15 cellular contexts compared by ENCODE assay signal in genomic region chr20:48708116-48708515, GRCh38.
DNase-seq lines count a peak whose midpoint lies in the region; ATAC-seq and TF ChIP-seq lines count a peak whose summit lies in the region.
"Had no signal": no experiment of that assay in that cellular context is flagged by ENCODE, and none has a peak within 500 bp of the region (broad histone marks: within the 10 kb centered on the region; RNA-seq: fewer than 3 reads in every experiment).

No MANE protein-coding gene starts in this region.

- H3K9me3 Mint-ChIP-seq in activated T-cell treated with anti-CD3 and anti-CD28 coated beads, Interleukin-2, amount 50 U/mL, for 24 hours, result no peaks in the 10 kb centered on the region
- H3K9me3 Mint-ChIP-seq in activated T-helper 1 cell treated with anti-CD3 and anti-CD28 coated beads, Interleukin-12 subunit alpha, Interleukin-12 subunit beta, Interleukin-2, Interleukin-4 antibody, amounts not matched to agents 30 ng/mL and 10 ng/mL and 1 ng/mL, durations not matched to agents 14 hours and 24 hours and 36 hours, result no peaks in the 10 kb centered on the region
- H3K9me3 Mint-ChIP-seq in endothelial cell (ENCODE audit: unreplicated experiment), result no peaks in the 10 kb centered on the region
- no peaks in the 10 kb centered on the region for H3K9me3 Mint-ChIP-seq in stimulated activated naive B cell treated with anti-CD40 and anti-IgM and Interleukin-4, amounts not matched to agents 10 μg/mL and 1 μg/mL and 100 μg/mL, for 72 hours
- H3K9me3 Mint-ChIP-seq in activated naive CD4-positive, alpha-beta T cell treated with anti-CD3 and anti-CD28 coated beads, Interleukin-2, amount 10 ng/mL, durations not matched to agents 7 days and 5 days, result no peaks in the 10 kb centered on the region
- H3K9me3 Mint-ChIP-seq: neural crest cell had no signal

- H3K4me3 Mint-ChIP-seq in activated T-cell treated with anti-CD3 and anti-CD28 coated beads, Interleukin-2, amount 50 U/mL, for 24 hours, result no peak overlapping the region
- H3K4me3 Mint-ChIP-seq in activated T-helper 1 cell treated with anti-CD3 and anti-CD28 coated beads, Interleukin-12 subunit alpha, Interleukin-12 subunit beta, Interleukin-2, Interleukin-4 antibody, amounts not matched to agents 30 ng/mL and 10 ng/mL and 1 ng/mL, durations not matched to agents 14 hours and 24 hours and 36 hours, result no peak overlapping the region
- peak overlapping the region; percentile 6 for H3K4me3 Mint-ChIP-seq in endothelial cell (ENCODE audit: unreplicated experiment)
- H3K4me3 Mint-ChIP-seq in stimulated activated naive B cell treated with anti-CD40 and anti-IgM and Interleukin-4, amounts not matched to agents 10 μg/mL and 1 μg/mL and 100 μg/mL, for 72 hours, result no peak overlapping the region
- H3K4me3 Mint-ChIP-seq in activated naive CD4-positive, alpha-beta T cell treated with anti-CD3 and anti-CD28 coated beads, Interleukin-2, amount 10 ng/mL, durations not matched to agents 7 days and 5 days, result no peak overlapping the region
- H3K4me3 Mint-ChIP-seq: neural crest cell had no signal

- peaks cover 65% of the 10 kb centered on the region for H3K36me3 Mint-ChIP-seq in activated T-cell treated with anti-CD3 and anti-CD28 coated beads, Interleukin-2, amount 50 U/mL, for 24 hours (ENCODE audit: low read depth)
- peaks cover 48% of the 10 kb centered on the region for H3K36me3 Mint-ChIP-seq in activated T-helper 1 cell treated with anti-CD3 and anti-CD28 coated beads, Interleukin-12 subunit alpha, Interleukin-12 subunit beta, Interleukin-2, Interleukin-4 antibody, amounts not matched to agents 30 ng/mL and 10 ng/mL and 1 ng/mL, durations not matched to agents 14 hours and 24 hours and 36 hours (ENCODE audit: low read depth)
- H3K36me3 Mint-ChIP-seq in endothelial cell (ENCODE audit: low read depth, unreplicated experiment), result peaks cover 70% of the 10 kb centered on the region
- H3K36me3 Mint-ChIP-seq in stimulated activated naive B cell treated with anti-CD40 and anti-IgM and Interleukin-4, amounts not matched to agents 10 μg/mL and 1 μg/mL and 100 μg/mL, for 72 hours, result peaks cover 26 to 50% of the 10 kb centered on the region in 2 donors
- peaks cover 58% of the 10 kb centered on the region for H3K36me3 Mint-ChIP-seq in activated naive CD4-positive, alpha-beta T cell treated with anti-CD3 and anti-CD28 coated beads, Interleukin-2, amount 10 ng/mL, durations not matched to agents 7 days and 5 days

- no peak for TF ChIP-seq CTCF in endothelial cell (IDR thresholded peaks at IDR 0.05; ENCODE audit: unreplicated experiment)

- intact Hi-C loops in activated T-helper 1 cell treated with anti-CD3 and anti-CD28 coated beads, Interleukin-12 subunit alpha, Interleukin-12 subunit beta, Interleukin-2, Interleukin-4 antibody, amounts not matched to agents 30 ng/mL and 10 ng/mL and 1 ng/mL, durations not matched to agents 14 hours and 24 hours and 36 hours (cut with micrococcal nuclease), result no loop called here
- intact Hi-C loops in sciatic nerve (cut with DNase I), result no loop called here

- no peak for ATAC-seq in stimulated activated naive B cell treated with anti-CD40 and anti-IgM and Interleukin-4, amounts not matched to agents 10 μg/mL and 1 μg/mL and 100 μg/mL, for 72 hours (replicated peaks)
- ATAC-seq in sciatic nerve, result no peak
- ATAC-seq: left lung had no signal

- H3K27me3 Mint-ChIP-seq in activated T-cell treated with anti-CD3 and anti-CD28 coated beads, Interleukin-2, amount 50 U/mL, for 24 hours, result no peaks in the 10 kb centered on the region
- H3K27me3 Mint-ChIP-seq in activated T-helper 1 cell treated with anti-CD3 and anti-CD28 coated beads, Interleukin-12 subunit alpha, Interleukin-12 subunit beta, Interleukin-2, Interleukin-4 antibody, amounts not matched to agents 30 ng/mL and 10 ng/mL and 1 ng/mL, durations not matched to agents 14 hours and 24 hours and 36 hours (ENCODE audit: insufficient read depth), result no peaks in the 10 kb centered on the region
- H3K27me3 Mint-ChIP-seq in endothelial cell (ENCODE audit: unreplicated experiment), result peaks cover 23% of the 10 kb centered on the region
- H3K27me3 Mint-ChIP-seq in stimulated activated naive B cell treated with anti-CD40 and anti-IgM and Interleukin-4, amounts not matched to agents 10 μg/mL and 1 μg/mL and 100 μg/mL, for 72 hours, result no peaks in the 10 kb centered on the region
- peaks cover 4% of the 10 kb centered on the region for H3K27me3 Mint-ChIP-seq in activated naive CD4-positive, alpha-beta T cell treated with anti-CD3 and anti-CD28 coated beads, Interleukin-2, amount 10 ng/mL, durations not matched to agents 7 days and 5 days

- H3K27ac Mint-ChIP-seq in activated T-cell treated with anti-CD3 and anti-CD28 coated beads, Interleukin-2, amount 50 U/mL, for 24 hours, result peak overlapping the region; percentile 54
- peak overlapping the region; percentile 34 for H3K27ac Mint-ChIP-seq in activated T-helper 1 cell treated with anti-CD3 and anti-CD28 coated beads, Interleukin-12 subunit alpha, Interleukin-12 subunit beta, Interleukin-2, Interleukin-4 antibody, amounts not matched to agents 30 ng/mL and 10 ng/mL and 1 ng/mL, durations not matched to agents 14 hours and 24 hours and 36 hours
- H3K27ac Mint-ChIP-seq in endothelial cell (ENCODE audit: unreplicated experiment), result peak overlapping the region; percentile 28
- H3K27ac Mint-ChIP-seq in stimulated activated naive B cell treated with anti-CD40 and anti-IgM and Interleukin-4, amounts not matched to agents 10 μg/mL and 1 μg/mL and 100 μg/mL, for 72 hours, result peak overlapping the region; percentile 70
- no peak overlapping the region for H3K27ac Mint-ChIP-seq in activated naive CD4-positive, alpha-beta T cell treated with anti-CD3 and anti-CD28 coated beads, Interleukin-2, amount 10 ng/mL, durations not matched to agents 7 days and 5 days

- peaks cover 44% of the 10 kb centered on the region for H3K4me1 Mint-ChIP-seq in activated T-cell treated with anti-CD3 and anti-CD28 coated beads, Interleukin-2, amount 50 U/mL, for 24 hours (ENCODE audit: low read depth)
- peaks cover 48% of the 10 kb centered on the region for H3K4me1 Mint-ChIP-seq in activated T-helper 1 cell treated with anti-CD3 and anti-CD28 coated beads, Interleukin-12 subunit alpha, Interleukin-12 subunit beta, Interleukin-2, Interleukin-4 antibody, amounts not matched to agents 30 ng/mL and 10 ng/mL and 1 ng/mL, durations not matched to agents 14 hours and 24 hours and 36 hours (ENCODE audit: low read depth)
- peaks cover 54% of the 10 kb centered on the region for H3K4me1 Mint-ChIP-seq in endothelial cell (ENCODE audit: unreplicated experiment)
- H3K4me1 Mint-ChIP-seq in stimulated activated naive B cell treated with anti-CD40 and anti-IgM and Interleukin-4, amounts not matched to agents 10 μg/mL and 1 μg/mL and 100 μg/mL, for 72 hours, result peaks cover 31 to 48% of the 10 kb centered on the region in 2 donors
- peaks cover 49% of the 10 kb centered on the region for H3K4me1 Mint-ChIP-seq in activated naive CD4-positive, alpha-beta T cell treated with anti-CD3 and anti-CD28 coated beads, Interleukin-2, amount 10 ng/mL, durations not matched to agents 7 days and 5 days

- DNase-seq in activated T-cell treated with anti-CD3 and anti-CD28 coated beads, Interleukin-2, amount 50 U/mL, for 24 hours, result no peak
- DNase-seq in activated T-cell treated with anti-CD3 and anti-CD28 coated beads for 4 hours (no peak), endothelial cell (ENCODE audit: low spot score) (no peak), cerebellar nuclear complex (lab: John Stamatoyannopoulos, UW) (no peak), sciatic nerve (ENCODE audit: low spot score) (no peak)
- DNase-seq in activated T-helper 1 cell treated with anti-CD3 and anti-CD28 coated beads, Interleukin-12 subunit alpha, Interleukin-12 subunit beta, Interleukin-2, Interleukin-4 antibody, amounts not matched to agents 30 ng/mL and 10 ng/mL and 1 ng/mL, durations not matched to agents 14 hours and 24 hours and 36 hours (ENCODE audit: low spot score), result no peak
- no peak for DNase-seq in stimulated activated naive B cell treated with anti-CD40 and anti-IgM and Interleukin-4, amounts not matched to agents 10 μg/mL and 1 μg/mL and 100 μg/mL, for 72 hours
- no peak for DNase-seq in activated naive CD4-positive, alpha-beta T cell treated with anti-CD3 and anti-CD28 coated beads, Interleukin-2, amount 10 ng/mL, durations not matched to agents 7 days and 5 days
- DNase-seq: activated CD4-positive, alpha-beta T cell treated with anti-CD3 and anti-CD28 coated beads for 1 hour; activated effector memory CD4-positive, alpha-beta T cell treated with anti-CD3 and anti-CD28 coated beads, Interleukin-2, amount 50 U/mL, for 16 hours; BE2C; NCI-H526; stimulated activated CD4-positive, alpha-beta T cell treated with anti-CD3 and anti-CD28 coated beads, Interleukin-2, amount 100 ng/mL, for 24 hours had no signal

- CTCF ChIA-PET in activated naive CD4-positive, alpha-beta T cell treated with anti-CD3 and anti-CD28 coated beads, Interleukin-2, amount 10 ng/mL, durations not matched to agents 7 days and 5 days (lab: Charles Lee), result interaction anchor here (0.6 kb wide), 1 partner anchor 72 kb away, joined by 3 read pairs; no protein-coding TSS in a partner anchor
